Comparison of ENCODE assay signal across 12 cellular contexts in the genomic region with DNA sequence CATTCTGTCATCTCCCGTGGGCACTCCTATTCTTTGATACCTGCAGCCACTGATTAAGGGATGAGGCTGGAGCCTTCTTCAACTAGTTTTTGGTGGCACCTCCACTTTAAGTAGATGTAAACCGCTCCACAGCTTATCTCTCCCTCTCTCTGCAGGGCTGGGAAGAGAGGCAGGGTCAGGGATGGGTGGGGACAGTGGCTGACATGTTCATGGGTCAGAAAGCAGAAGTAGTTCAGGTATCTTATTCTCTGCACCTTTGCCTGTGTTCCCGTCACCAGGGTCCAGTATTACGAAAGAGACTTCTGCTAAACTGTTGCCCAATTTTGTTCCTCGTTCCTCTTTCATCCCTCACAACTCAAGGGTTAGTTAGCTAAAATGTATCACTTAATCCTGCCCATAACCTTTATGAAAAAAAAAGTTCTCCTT. TPM values are rescaled to one million over a fixed set of nuclear protein-coding genes. Genes with fewer than 3 reads are reported as not detected.
DNase-seq lines count a peak whose midpoint lies in the region; ATAC-seq and TF ChIP-seq lines count a peak whose summit lies in the region.
"Had no signal": no experiment of that assay in that cellular context is flagged by ENCODE, and none has a peak within 500 bp of the region (broad histone marks: within the 10 kb centered on the region; RNA-seq: fewer than 3 reads in every experiment).

No MANE protein-coding gene starts in this region.

- no peaks in the 10 kb centered on the region for H3K9me3 ChIP-seq in naive thymus-derived CD4-positive, alpha-beta T cell (ENCODE audit: control insufficient read depth in 2 of 3, low read length in 3 of 3)
- no peaks in the 10 kb centered on the region for H3K9me3 ChIP-seq in uterus

- no peak overlapping the region for H3K27ac Mint-ChIP-seq in naive thymus-derived CD4-positive, alpha-beta T cell
- H3K27ac Mint-ChIP-seq: GM23338 had no signal

- no peaks in the 10 kb centered on the region for H3K4me1 ChIP-seq in naive thymus-derived CD4-positive, alpha-beta T cell (ENCODE audit: control insufficient read depth in 2 of 2, insufficient read depth in 2 of 2, low read length in 2 of 2)
- peaks cover 3 to 6% of the 10 kb centered on the region in 2 donors for H3K4me1 ChIP-seq in uterus

- CTCF ChIA-PET in naive thymus-derived CD4-positive, alpha-beta T cell (lab: Charles Lee): interaction anchor here (0.6 to 4.6 kb wide), 15 partner anchors 12 to 913 kb away, joined by 3 to 28 read pairs (median 5); no protein-coding TSS in a partner anchor

- POLR2A ChIA-PET in naive thymus-derived CD4-positive, alpha-beta T cell (lab: Charles Lee): no interaction called here

- TF ChIP-seq POLR2A in erythroblast (IDR thresholded peaks at IDR 0.05; ENCODE audit: low read length) (no peak), uterus (IDR thresholded peaks at IDR 0.05) (no peak)

- H3K4me3 ChIP-seq in naive thymus-derived CD4-positive, alpha-beta T cell (ENCODE audit: low read length): no peak overlapping the region
- H3K4me3 ChIP-seq in dorsolateral prefrontal cortex (no peak overlapping the region), uterus (no peak overlapping the region)
- H3K4me3 ChIP-seq: GM23338, SK-N-MC had no signal

- H3K27me3 ChIP-seq in naive thymus-derived CD4-positive, alpha-beta T cell (ENCODE audit: control insufficient read depth in 2 of 2, insufficient read depth in 2 of 2, low read length in 2 of 2): no peaks in the 10 kb centered on the region
- H3K27me3 ChIP-seq in dorsolateral prefrontal cortex (peaks cover 0 to 4% (median 0%) of the 10 kb centered on the region in 45 donors), uterus (no peaks in the 10 kb centered on the region)

- H3K27me3 Mint-ChIP-seq in naive thymus-derived CD4-positive, alpha-beta T cell: no peaks in the 10 kb centered on the region
- H3K27me3 Mint-ChIP-seq: activated CD4-positive, alpha-beta T cell treated with anti-CD3 and anti-CD28 coated beads, Interleukin-2, amount 10 ng/mL, durations not matched to agents 7 days and 5 days had no signal

- peaks cover 4 to 6% (median 5%) of the 10 kb centered on the region in 7 donors for H3K4me1 Mint-ChIP-seq in naive thymus-derived CD4-positive, alpha-beta T cell
- H3K4me1 Mint-ChIP-seq: GM23338 had no signal

- H3K9me3 Mint-ChIP-seq in naive thymus-derived CD4-positive, alpha-beta T cell: no peaks in the 10 kb centered on the region
- H3K9me3 Mint-ChIP-seq: activated CD4-positive, alpha-beta T cell treated with anti-CD3 and anti-CD28 coated beads, Interleukin-2, amount 10 ng/mL, durations not matched to agents 7 days and 5 days; GM23338 had no signal

- TF ChIP-seq CTCF in dorsolateral prefrontal cortex (IDR thresholded peaks at IDR 0.05 in 54 of 56, conservative IDR thresholded peaks at IDR 0.05 in 2 of 56; ENCODE audit: low read depth in 1 of 56, partially characterized antibody in 56 of 56) (no peak), uterus (IDR thresholded peaks at IDR 0.05) (no peak)

- H3K36me3 ChIP-seq in naive thymus-derived CD4-positive, alpha-beta T cell (ENCODE audit: control insufficient read depth in 2 of 3, insufficient read depth in 3 of 3, low read length in 3 of 3): peaks cover 0 to 4% (median 0%) of the 10 kb centered on the region in 3 experiments
- no peaks in the 10 kb centered on the region for H3K36me3 ChIP-seq in uterus

- intact Hi-C loops in naive thymus-derived CD4-positive, alpha-beta T cell (cut with micrococcal nuclease): loop anchor here (5.0 kb wide), 4 partner anchors 49 to 876 kb away; a partner anchor contains a TSS
- intact Hi-C loops in dorsolateral prefrontal cortex (cut with DNase I) (loop anchor here (5.0 kb wide), 2 partner anchors 351 to 366 kb away; a partner anchor contains a TSS), uterus (cut with DNase I; ENCODE audit: low total_unique reads) (no loop called here)

- H3K4me3 Mint-ChIP-seq in naive thymus-derived CD4-positive, alpha-beta T cell: no peak overlapping the region
- H3K4me3 Mint-ChIP-seq: activated CD4-positive, alpha-beta T cell treated with anti-CD3 and anti-CD28 coated beads, Interleukin-2, amount 10 ng/mL, durations not matched to agents 7 days and 5 days; GM23338 had no signal

- DNase-seq in GF-D8 (lab: John Stamatoyannopoulos, UW) (peak; percentile 81), NOMO-1 treated with dmso at 0.1 percent for 144 hours (lab: John Stamatoyannopoulos, UW; ENCODE audit: unreplicated experiment) (peak; percentile 81), erythroblast (lab: John Stamatoyannopoulos, UW) (peak; percentile 56 to 59), dorsolateral prefrontal cortex (no peak), NCI-H345 treated with DMSO at 0.1 percent for 48 hours (lab: John Stamatoyannopoulos, UW; ENCODE audit: unreplicated experiment) (no peak), uterus (no peak)
- DNase-seq in naive thymus-derived CD4-positive, alpha-beta T cell: no peak

- H3K36me3 Mint-ChIP-seq in naive thymus-derived CD4-positive, alpha-beta T cell: peaks cover 0 to 17% (median 0%) of the 10 kb centered on the region in 5 donors

- no peak overlapping the region for H3K27ac ChIP-seq in naive thymus-derived CD4-positive, alpha-beta T cell (ENCODE audit: low read depth, low read length)
- H3K27ac ChIP-seq in dorsolateral prefrontal cortex: peak overlapping the region in 1 of 59 donors; percentile 8
- peak overlapping the region in 1 of 2 donors; percentile 34 for H3K27ac ChIP-seq in uterus
- H3K27ac ChIP-seq: KMS-11, SK-N-MC had no signal

- peak; percentile 69 for ATAC-seq in naive thymus-derived CD4-positive, alpha-beta T cell
- ATAC-seq in GM19397 (IDR thresholded peaks at IDR 0.05; ENCODE audit: unreplicated experiment): no peak

RNA-seq across cellular contexts. Expression of a gene that starts 51.7 kb away (rescaled TPM):
- total RNA-seq in naive thymus-derived CD4-positive, alpha-beta T cell: 10 to 100 TPM; 21.0 to 55.9 (median 33.9) TPM
- 10 to 100 TPM in 1 of 2 donors, 1 to 10 TPM in 1; 9.3 to 12.4 TPM for polyA plus RNA-seq in naive thymus-derived CD4-positive, alpha-beta T cell
- total RNA-seq in dorsolateral prefrontal cortex (10 to 100 TPM; 24.0 to 54.0 (median 35.6) TPM), uterus (10 to 100 TPM; 12.8 to 64.7 (median 35.6) TPM)

Comparison
In these comparisons a context has a peak if more than half of its experiments do, and no peak if none do; other contexts are left out.
1. DNase-seq: peak in GF-D8 (single experiment), NOMO-1 treated with dmso at 0.1 percent for 144 hours (single experiment) and erythroblast (2 of 2); none in naive thymus-derived CD4-positive, alpha-beta T cell (0 of 9), dorsolateral prefrontal cortex (0 of 10), NCI-H345 treated with DMSO at 0.1 percent for 48 hours (single experiment) and uterus (0 of 2).